16 cellular contexts compared by ENCODE assay signal in the genomic region with DNA sequence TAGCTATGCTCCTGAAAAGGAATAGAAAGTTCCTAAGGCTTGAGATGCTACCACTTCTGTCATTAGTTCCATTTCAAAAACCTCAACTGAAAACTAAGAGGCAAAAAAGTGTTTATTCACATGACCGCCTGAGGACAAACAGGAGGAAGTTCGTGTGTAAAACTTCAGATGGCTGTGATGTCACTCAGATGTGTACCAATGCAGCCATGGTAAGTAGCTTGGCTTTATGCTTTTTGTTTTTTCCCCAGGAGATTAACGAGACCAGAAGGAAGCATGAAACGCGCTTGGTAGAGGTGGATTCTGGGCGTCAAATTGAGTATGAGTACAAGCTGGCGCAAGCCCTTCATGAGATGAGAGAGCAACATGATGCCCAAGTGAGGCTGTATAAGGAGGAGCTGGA. TPM values are rescaled to one million over a fixed set of nuclear protein-coding genes. Genes with fewer than 3 reads are reported as not detected.
DNase-seq lines count a peak whose midpoint lies in the region; ATAC-seq and TF ChIP-seq lines count a peak whose summit lies in the region.
"Had no signal": no experiment of that assay in that cellular context is flagged by ENCODE, and none has a peak within 500 bp of the region (broad histone marks: within the 10 kb centered on the region; RNA-seq: fewer than 3 reads in every experiment).

No MANE protein-coding gene starts in this region.

- intact Hi-C loops in activated CD4-positive, alpha-beta T cell treated with anti-CD3 and anti-CD28 coated beads for 36 hours (cut with DNase I, micrococcal nuclease): loop anchor here (2.0 kb wide), 3 partner anchors 31 to 363 kb away; no protein-coding TSS in a partner anchor

- TF ChIP-seq CTCF in HFFc6 (IDR thresholded peaks at IDR 0.05): no peak

- H3K27ac Mint-ChIP-seq in activated CD4-positive, alpha-beta T cell treated with anti-CD3 and anti-CD28 coated beads for 36 hours: peak overlapping the region; percentile 95
- peak overlapping the region; percentile 36; the same call in 1 of the 2 replicates for H3K27ac Mint-ChIP-seq in HFFc6
- peak overlapping the region; percentile 92 for H3K27ac Mint-ChIP-seq in activated T-helper 17 cell treated with anti-CD3 and anti-CD28 coated beads, Interleukin-2, amount 50 U/mL, for 72 hours
- peak overlapping the region; percentile 94 to 98 for H3K27ac Mint-ChIP-seq in natural killer cell treated with Interleukin-12 subunit alpha and Interleukin-12 subunit beta and Interleukin-15 and Interleukin-18, amount 100 ng/mL, for 72 hours
- H3K27ac Mint-ChIP-seq: nephron had no signal

- POLR2A ChIA-PET in activated CD4-positive, alpha-beta T cell treated with anti-CD3 and anti-CD28 coated beads for 36 hours (lab: Charles Lee): interaction anchor here (0.6 to 1.3 kb wide), 3 partner anchors 30 to 135 kb away, joined by 3 to 8 read pairs (median 5); no protein-coding TSS in a partner anchor

- CTCF ChIA-PET in activated CD4-positive, alpha-beta T cell treated with anti-CD3 and anti-CD28 coated beads for 36 hours (lab: Charles Lee): interaction anchor here (0.8 to 1.9 kb wide), 9 partner anchors 15 to 511 kb away, joined by 3 to 13 read pairs (median 4); no protein-coding TSS in a partner anchor

- no peak overlapping the region for H3K4me3 Mint-ChIP-seq in activated CD4-positive, alpha-beta T cell treated with anti-CD3 and anti-CD28 coated beads for 36 hours
- H3K4me3 Mint-ChIP-seq in HFFc6: no peak overlapping the region
- peak overlapping the region; percentile 81 for H3K4me3 Mint-ChIP-seq in activated T-helper 17 cell treated with anti-CD3 and anti-CD28 coated beads, Interleukin-2, amount 50 U/mL, for 72 hours
- H3K4me3 Mint-ChIP-seq in natural killer cell treated with Interleukin-12 subunit alpha and Interleukin-12 subunit beta and Interleukin-15 and Interleukin-18, amount 100 ng/mL, for 72 hours: peak overlapping the region; percentile 55
- H3K4me3 Mint-ChIP-seq: nephron had no signal

- DNase-seq in activated CD4-positive, alpha-beta T cell treated with anti-CD3 and anti-CD28 coated beads for 36 hours: no peak
- no peak for DNase-seq in activated CD4-positive, alpha-beta T cell treated with anti-CD3 and anti-CD28 coated beads, Interleukin-2, amount 50 U/mL, for 48 hours
- no peak for DNase-seq in HFFc6
- no peak for DNase-seq in natural killer cell treated with Interleukin-12 subunit alpha and Interleukin-12 subunit beta and Interleukin-15 and Interleukin-18, amount 100 ng/mL, for 72 hours (ENCODE audit: low spot score)
- DNase-seq in AG20443 (ENCODE audit: low spot score): no peak
- DNase-seq in hepatic stellate cell (ENCODE audit: low spot score): no peak
- DNase-seq: activated CD4-positive, alpha-beta T cell treated with anti-CD3 and anti-CD28 coated beads for 4 hours; activated T-cell treated with anti-CD3 and anti-CD28 coated beads, Interleukin-2, amount 50 U/mL, for 1 hour; cerebellar nuclear complex; islet precursor cell; Kasumi-1; NCI-H2227 treated with DMSO at 0.1 percent for 48 hours; Peyer's patch had no signal

- H3K4me1 Mint-ChIP-seq in activated CD4-positive, alpha-beta T cell treated with anti-CD3 and anti-CD28 coated beads for 36 hours: peaks cover 48% of the 10 kb centered on the region
- peaks cover 49% of the 10 kb centered on the region for H3K4me1 Mint-ChIP-seq in HFFc6 (ENCODE audit: low read depth)
- H3K4me1 Mint-ChIP-seq in activated T-helper 17 cell treated with anti-CD3 and anti-CD28 coated beads, Interleukin-2, amount 50 U/mL, for 72 hours: peaks cover 34% of the 10 kb centered on the region
- peaks cover 35 to 44% of the 10 kb centered on the region in 2 donors for H3K4me1 Mint-ChIP-seq in natural killer cell treated with Interleukin-12 subunit alpha and Interleukin-12 subunit beta and Interleukin-15 and Interleukin-18, amount 100 ng/mL, for 72 hours (ENCODE audit: low read depth in 2 of 2)
- H3K4me1 Mint-ChIP-seq: nephron had no signal

- H3K36me3 Mint-ChIP-seq in activated CD4-positive, alpha-beta T cell treated with anti-CD3 and anti-CD28 coated beads for 36 hours (ENCODE audit: low read depth): peaks cover 73% of the 10 kb centered on the region
- peaks cover 7% of the 10 kb centered on the region for H3K36me3 Mint-ChIP-seq in HFFc6 (ENCODE audit: low read depth)
- H3K36me3 Mint-ChIP-seq in activated T-helper 17 cell treated with anti-CD3 and anti-CD28 coated beads, Interleukin-2, amount 50 U/mL, for 72 hours (ENCODE audit: low read depth): peaks cover 100% of the 10 kb centered on the region
- peaks cover 24% of the 10 kb centered on the region for H3K36me3 Mint-ChIP-seq in natural killer cell treated with Interleukin-12 subunit alpha and Interleukin-12 subunit beta and Interleukin-15 and Interleukin-18, amount 100 ng/mL, for 72 hours

- H3K9me3 Mint-ChIP-seq in activated CD4-positive, alpha-beta T cell treated with anti-CD3 and anti-CD28 coated beads for 36 hours (ENCODE audit: low read depth): no peaks in the 10 kb centered on the region
- H3K9me3 Mint-ChIP-seq in HFFc6: no peaks in the 10 kb centered on the region
- no peaks in the 10 kb centered on the region for H3K9me3 Mint-ChIP-seq in activated T-helper 17 cell treated with anti-CD3 and anti-CD28 coated beads, Interleukin-2, amount 50 U/mL, for 72 hours
- no peaks in the 10 kb centered on the region for H3K9me3 Mint-ChIP-seq in natural killer cell treated with Interleukin-12 subunit alpha and Interleukin-12 subunit beta and Interleukin-15 and Interleukin-18, amount 100 ng/mL, for 72 hours
- H3K9me3 Mint-ChIP-seq: nephron had no signal

- ATAC-seq in activated CD4-positive, alpha-beta T cell treated with anti-CD3 and anti-CD28 coated beads for 36 hours: no peak
- ATAC-seq in activated T-helper 17 cell treated with anti-CD3 and anti-CD28 coated beads, Interleukin-2, amount 50 U/mL, for 72 hours (replicated peaks): no peak
- no peak for ATAC-seq in natural killer cell treated with Interleukin-12 subunit alpha and Interleukin-12 subunit beta and Interleukin-15 and Interleukin-18, amount 100 ng/mL, for 72 hours
- ATAC-seq in HG02938 (IDR thresholded peaks at IDR 0.05; ENCODE audit: unreplicated experiment): no peak

- no peaks in the 10 kb centered on the region for H3K27me3 Mint-ChIP-seq in activated CD4-positive, alpha-beta T cell treated with anti-CD3 and anti-CD28 coated beads for 36 hours
- H3K27me3 Mint-ChIP-seq in HFFc6 (ENCODE audit: insufficient read depth): no peaks in the 10 kb centered on the region
- H3K27me3 Mint-ChIP-seq in activated T-helper 17 cell treated with anti-CD3 and anti-CD28 coated beads, Interleukin-2, amount 50 U/mL, for 72 hours: no peaks in the 10 kb centered on the region
- no peaks in the 10 kb centered on the region for H3K27me3 Mint-ChIP-seq in natural killer cell treated with Interleukin-12 subunit alpha and Interleukin-12 subunit beta and Interleukin-15 and Interleukin-18, amount 100 ng/mL, for 72 hours

RNA-seq across cellular contexts. Expression of a gene that starts 33.0 kb away (rescaled TPM):
- 100 to 1,000 TPM; 209 to 240 TPM for total RNA-seq in activated CD4-positive, alpha-beta T cell treated with anti-CD3 and anti-CD28 coated beads for 36 hours
- 10 to 100 TPM; 26.2 to 55.4 (median 51.0) TPM for total RNA-seq in HFFc6 (2021; fragmentation: NEBNext Ultra II Directional; extraction: Animal tissue kit (Norgen Biotek cat#: 25700))
- total RNA-seq in activated T-helper 17 cell treated with anti-CD3 and anti-CD28 coated beads, Interleukin-2, amount 50 U/mL, for 72 hours: 100 to 1,000 TPM; 105 to 208 TPM
- total RNA-seq in natural killer cell treated with Interleukin-12 subunit alpha and Interleukin-12 subunit beta and Interleukin-15 and Interleukin-18, amount 100 ng/mL, for 72 hours: 100 to 1,000 TPM; 184 to 270 TPM

Comparison
In these comparisons a context has a peak if more than half of its experiments do, and no peak if none do; other contexts are left out.
1. H3K27ac Mint-ChIP-seq: peak in every context shown above with its lines; median percentile 96 in natural killer cell treated with Interleukin-12 subunit alpha and Interleukin-12 subunit beta and Interleukin-15 and Interleukin-18, amount 100 ng/mL, for 72 hours; 95 in activated CD4-positive, alpha-beta T cell treated with anti-CD3 and anti-CD28 coated beads for 36 hours; 92 in activated T-helper 17 cell treated with anti-CD3 and anti-CD28 coated beads, Interleukin-2, amount 50 U/mL, for 72 hours; 36 in HFFc6.
2. H3K4me3 Mint-ChIP-seq: peak in activated T-helper 17 cell treated with anti-CD3 and anti-CD28 coated beads, Interleukin-2, amount 50 U/mL, for 72 hours (single experiment) and natural killer cell treated with Interleukin-12 subunit alpha and Interleukin-12 subunit beta and Interleukin-15 and Interleukin-18, amount 100 ng/mL, for 72 hours (single experiment); none in activated CD4-positive, alpha-beta T cell treated with anti-CD3 and anti-CD28 coated beads for 36 hours (single experiment) and HFFc6 (single experiment).